Comparison of ENCODE assay signal across 13 cellular contexts in genomic region chr5:82422751-82423181, GRCh38.
A peak's percentile ranks its signal among the peaks of the same experiment; 100 is the strongest.
DNase-seq lines count a peak whose midpoint lies in the region; ATAC-seq, FAIRE-seq and TF ChIP-seq lines count a peak whose summit lies in the region.
"Had no signal": no experiment of that assay in that cellular context is flagged by ENCODE, and none has a peak within 500 bp of the region (broad histone marks: within the 10 kb centered on the region; RNA-seq: fewer than 3 reads in every experiment).

No MANE protein-coding gene starts in this region.

- in situ Hi-C loops in KBM-7 (cut with MboI; ENCODE audit: low pct_unique_long_range_greater_than_20kb, low sequenced_read_pairs) (no loop called here), K562 (cut with MboI) (no loop called here)

- TF ChIP-seq EP300 in K562 (IDR thresholded peaks at IDR 0.05; ENCODE audit: low read length): peak; percentile 81

- FAIRE-seq in K562 (lab: Jason Lieb, UNC): peak; percentile 92
- FAIRE-seq: H54 had no signal

- H3K9me3 ChIP-seq in K562 (replicated peaks; ENCODE audit: control insufficient read depth, insufficient read depth, low read depth, low read length) (no peaks in the 10 kb centered on the region; the same call in 1 of the 2 replicates), subcutaneous abdominal adipose tissue (ENCODE audit: control insufficient read depth in 5 of 5, low read length in 5 of 5) (no peaks in the 10 kb centered on the region), BE2C (no peaks in the 10 kb centered on the region)

- H3K27me3 ChIP-seq in K562 (ENCODE audit: control insufficient read depth in 2 of 2, insufficient read depth in 2 of 2, low read length in 2 of 2) (no peaks in the 10 kb centered on the region), subcutaneous abdominal adipose tissue (ENCODE audit: control insufficient read depth in 5 of 5, insufficient read depth in 4 of 5, low read length in 5 of 5) (no peaks in the 10 kb centered on the region), BE2C (no peaks in the 10 kb centered on the region)

- H3K4me3 ChIP-seq in K562: no peak overlapping the region
- no peak overlapping the region for H3K4me3 ChIP-seq in subcutaneous abdominal adipose tissue (ENCODE audit: low read depth in 1 of 5, low read length in 5 of 5)
- no peak overlapping the region for H3K4me3 ChIP-seq in BE2C (ENCODE audit: low read depth, low read length)

- no peaks in the 10 kb centered on the region for H3K79me2 ChIP-seq in K562 (ENCODE audit: control insufficient read depth, insufficient read depth, low read length)

- intact Hi-C loops in K562 (cut with micrococcal nuclease): no loop called here

- peak; percentile 83 for DNase-seq in KBM-7
- DNase-seq in K562 (ENCODE audit: extremely low read depth in 1 of 4, low spot score in 3 of 4): peak; percentile 50 to 83 (median 64)
- peak; percentile 62 for DNase-seq in kidney tubule cell (ENCODE audit: low spot score)
- no peak for DNase-seq in NCI-H82 (lab: John Stamatoyannopoulos, UW)
- no peak for DNase-seq in activated T-cell treated with anti-CD3 and anti-CD28 coated beads for 4 hours
- no peak for DNase-seq in erythroblast (lab: John Stamatoyannopoulos, UW)
- DNase-seq in BE2C: no peak
- DNase-seq: activated CD8-positive, alpha-beta memory T cell treated with anti-CD3 and anti-CD28 coated beads for 24 hours; COR-L47; effector memory CD8-positive, alpha-beta T cell; NCI-H1930 had no signal

- H3K9ac ChIP-seq in K562 (ENCODE audit: insufficient read depth in 1 of 2, low read depth in 2 of 2, low read length in 2 of 2) (peak overlapping the region; percentile 42 to 70; a peak in 3 of 4 replicates), subcutaneous abdominal adipose tissue (ENCODE audit: low read length in 5 of 5) (peak overlapping the region in 3 of 5 donors; percentile 14 to 49 (median 17))

- H4K20me1 ChIP-seq in K562 (replicated peaks; ENCODE audit: control insufficient read depth, insufficient read depth, low read length): no peaks in the 10 kb centered on the region

- TF ChIP-seq POLR2A in K562 (conservative IDR thresholded peaks at IDR 0.05) (no peak), erythroblast (IDR thresholded peaks at IDR 0.05; ENCODE audit: low read length) (no peak)

- TF ChIP-seq CTCF in K562 (IDR thresholded peaks at IDR 0.05 in 2 of 3, conservative IDR thresholded peaks at IDR 0.05 in 1 of 3; ENCODE audit: insufficient read depth in 2 of 3, low read depth in 1 of 3, low read length in 3 of 3) (no peak; a peak in 1 of 6 replicates), BE2C (IDR thresholded peaks at IDR 0.05; ENCODE audit: low read depth, low read length) (no peak)

- H3K27ac ChIP-seq in K562 (ENCODE audit: extremely low read depth, low read depth, low read length) (peak overlapping the region; percentile 90), subcutaneous abdominal adipose tissue (ENCODE audit: low read depth, low read length) (peak overlapping the region; percentile 74)

- H3K9me1 ChIP-seq in K562 (ENCODE audit: control insufficient read depth, insufficient read depth, low read length): no peaks in the 10 kb centered on the region

- H3K36me3 ChIP-seq in K562 (ENCODE audit: control insufficient read depth, insufficient read depth, low read length) (no peaks in the 10 kb centered on the region), subcutaneous abdominal adipose tissue (ENCODE audit: control insufficient read depth in 5 of 5, insufficient read depth in 5 of 5, low read length in 5 of 5) (no peaks in the 10 kb centered on the region), BE2C (no peaks in the 10 kb centered on the region)

- CTCF ChIA-PET in K562 (lab: Yijun Ruan, JAX; ENCODE audit: low intra/inter-chr PET ratio): no interaction called here

- ATAC-seq in K562: peak; percentile 83
- ATAC-seq: effector memory CD8-positive, alpha-beta T cell had no signal

- 1% methylated on average over 6 of the region's 6 CpGs for WGBS in K562 (ENCODE audit: insufficient coverage, low coverage, missing lambda C conversion rate)

- TF ChIP-seq RAD21 in K562 (CRISPR knock-in tag; conservative IDR thresholded peaks at IDR 0.05 in 1 of 2, IDR thresholded peaks at IDR 0.05 in 1 of 2): 0 out of 4 replicates have a peak, but pooled peaks of 1 of the 2 experiments have one; percentile 37

- peak overlapping the region; percentile 86 for H2AFZ ChIP-seq in K562 (ENCODE audit: low read depth, low read length)

- POLR2A ChIA-PET in K562 (lab: Yijun Ruan, JAX): interaction anchor here (0.6 to 0.7 kb wide), 3 partner anchors 14 to 1220 kb away, joined by 3 to 4 read pairs (median 3); no protein-coding TSS in a partner anchor

- peaks cover 24 to 67% of the 10 kb centered on the region in 2 experiments for H3K4me1 ChIP-seq in K562 (replicated peaks in 1 of 2; ENCODE audit: control insufficient read depth in 2 of 2, insufficient read depth in 2 of 2, low read length in 2 of 2)
- peaks cover 2 to 46% (median 27%) of the 10 kb centered on the region in 5 donors for H3K4me1 ChIP-seq in subcutaneous abdominal adipose tissue (ENCODE audit: control insufficient read depth in 5 of 5, insufficient read depth in 5 of 5, low read length in 5 of 5)
- H3K4me1 ChIP-seq in BE2C: peaks cover 13% of the 10 kb centered on the region

- no TSS peak for BruUV-seq in K562 (replicated peaks; lab: Mats Ljungman, UMichigan)

- peak overlapping the region; percentile 62 for H3K4me2 ChIP-seq in K562 (ENCODE audit: insufficient read depth, low read length)

TF ChIP-seq in K562, 482 proteins besides CTCF, POLR2A, EP300 and RAD21 (continues in another document):
- TF ChIP-seq TOE1 (IDR thresholded peaks at IDR 0.05; ENCODE audit: borderline replicate concordance) (0 out of 2 replicates have a peak, but pooled peaks have one; percentile 65), TOE1 (CRISPR knock-in tag; IDR thresholded peaks at IDR 0.05; ENCODE audit: borderline replicate concordance, low read depth) (no peak), ZNF280B (CRISPR knock-in tag; IDR thresholded peaks at IDR 0.05) (no peak), TAF9B (IDR thresholded peaks at IDR 0.05; ENCODE audit: partially characterized antibody) (peak; percentile 58)

Comparison
In these comparisons a context has a peak if more than half of its experiments do, and no peak if none do; other contexts are left out.
1. DNase-seq: peak in KBM-7 (single experiment), K562 (4 of 4) and kidney tubule cell (single experiment); none in NCI-H82 (single experiment), activated T-cell treated with anti-CD3 and anti-CD28 coated beads for 4 hours (single experiment), erythroblast (0 of 2) and BE2C (single experiment).